9 cellular contexts compared by ENCODE assay signal in the genomic region with DNA sequence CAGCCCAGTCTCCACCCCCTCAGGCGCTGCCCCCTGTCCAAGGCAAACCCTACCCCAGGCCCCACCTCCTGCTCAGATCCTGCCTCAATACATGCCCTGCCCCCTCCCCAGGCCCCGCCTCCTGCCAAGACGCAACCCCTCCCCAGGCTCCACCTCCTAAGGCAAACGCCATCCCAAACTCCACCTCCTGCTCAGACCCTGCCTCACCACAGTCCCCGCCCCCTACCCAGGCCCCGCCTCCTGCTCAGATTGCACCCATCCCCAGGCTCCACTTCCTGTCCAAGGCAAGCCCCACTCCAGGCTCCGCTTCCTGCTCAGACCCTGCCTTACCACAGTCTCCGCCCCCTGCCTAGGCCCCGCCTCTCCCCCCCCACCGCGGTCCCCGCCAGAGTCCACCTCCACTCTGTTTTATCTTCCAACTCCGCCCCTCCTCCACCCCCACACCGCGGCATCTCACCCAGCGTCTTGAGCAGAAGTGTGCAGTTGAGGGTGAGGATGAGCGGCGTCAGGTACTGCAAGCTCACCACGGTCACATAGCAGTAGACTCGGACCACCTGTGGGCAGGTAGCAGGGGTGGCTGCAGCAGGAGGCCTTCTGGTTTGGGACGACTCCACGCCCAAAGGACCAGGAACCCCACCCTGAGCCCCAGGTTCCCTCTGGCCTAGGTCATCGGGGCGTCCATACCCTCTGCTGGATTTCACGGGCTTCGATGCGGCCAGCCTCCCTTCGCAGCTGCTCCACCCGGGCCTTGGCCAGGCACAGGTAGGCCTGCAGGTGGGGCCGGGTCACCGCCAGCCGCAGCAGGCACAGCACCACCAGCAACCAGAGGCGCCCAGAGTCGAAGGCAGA. TPM values are rescaled to one million over a fixed set of nuclear protein-coding genes. Genes with fewer than 3 reads are reported as not detected.
DNase-seq lines count a peak whose midpoint lies in the region; ATAC-seq lines count a peak whose summit lies in the region.
"Had no signal": no experiment of that assay in that cellular context is flagged by ENCODE, and none has a peak within 500 bp of the region (broad histone marks: within the 10 kb centered on the region; RNA-seq: fewer than 3 reads in every experiment).

No MANE protein-coding gene starts in this region.

- H3K36me3 Mint-ChIP-seq in T-helper 17 cell (ENCODE audit: low read depth), result peaks cover 7% of the 10 kb centered on the region
- H3K36me3 Mint-ChIP-seq in stimulated activated memory B cell treated with anti-CD40 and anti-IgM and Interleukin-4, amounts not matched to agents 10 μg/mL and 1 μg/mL and 100 μg/mL, for 72 hours, result peaks cover 36% of the 10 kb centered on the region
- H3K36me3 Mint-ChIP-seq in activated T-helper 1 cell treated with anti-CD3 and anti-CD28 coated beads, Interleukin-12 subunit alpha, Interleukin-12 subunit beta, Interleukin-2, Interleukin-4 antibody, amounts not matched to agents 30 ng/mL and 10 ng/mL and 1 ng/mL, durations not matched to agents 14 hours and 24 hours and 36 hours (ENCODE audit: low read depth), result peaks cover 11% of the 10 kb centered on the region

- peak; percentile 67 for DNase-seq in activated CD4-positive, alpha-beta T cell treated with anti-CD3 and anti-CD28 coated beads for 48 hours
- no peak for DNase-seq in activated CD4-positive, alpha-beta T cell treated with anti-CD3 and anti-CD28 coated beads, Interleukin-2, amount 50 U/mL, for 1 hour
- no peak for DNase-seq in T-helper 17 cell
- peak; percentile 64 for DNase-seq in left cardiac atrium
- no peak for DNase-seq in activated T-helper 1 cell treated with anti-CD3 and anti-CD28 coated beads, Interleukin-12 subunit alpha, Interleukin-12 subunit beta, Interleukin-2, Interleukin-4 antibody, amounts not matched to agents 30 ng/mL and 10 ng/mL and 1 ng/mL, durations not matched to agents 14 hours and 24 hours and 36 hours (ENCODE audit: low spot score)
- DNase-seq in NCI-H526 treated with DMSO at 0.1 percent for 48 hours (lab: John Stamatoyannopoulos, UW), result no peak

- peak overlapping the region; percentile 28 for H3K4me3 Mint-ChIP-seq in T-helper 17 cell
- H3K4me3 Mint-ChIP-seq in stimulated activated memory B cell treated with anti-CD40 and anti-IgM and Interleukin-4, amounts not matched to agents 10 μg/mL and 1 μg/mL and 100 μg/mL, for 72 hours, result no peak overlapping the region
- H3K4me3 Mint-ChIP-seq in activated T-helper 1 cell treated with anti-CD3 and anti-CD28 coated beads, Interleukin-12 subunit alpha, Interleukin-12 subunit beta, Interleukin-2, Interleukin-4 antibody, amounts not matched to agents 30 ng/mL and 10 ng/mL and 1 ng/mL, durations not matched to agents 14 hours and 24 hours and 36 hours, result no peak overlapping the region
- H3K4me3 Mint-ChIP-seq: CD4-positive, CD25-positive, alpha-beta regulatory T cell had no signal

- ATAC-seq in T-helper 17 cell, result no peak
- ATAC-seq in left cardiac atrium, result peak; percentile 71 to 88
- ATAC-seq in stimulated activated memory B cell treated with anti-CD40 and anti-IgM and Interleukin-4, amounts not matched to agents 10 μg/mL and 1 μg/mL and 100 μg/mL, for 72 hours, result peak; percentile 43
- ATAC-seq in HG03520 (IDR thresholded peaks at IDR 0.05; ENCODE audit: unreplicated experiment), result no peak

- no peaks in the 10 kb centered on the region for H3K27me3 Mint-ChIP-seq in T-helper 17 cell
- H3K27me3 Mint-ChIP-seq in stimulated activated memory B cell treated with anti-CD40 and anti-IgM and Interleukin-4, amounts not matched to agents 10 μg/mL and 1 μg/mL and 100 μg/mL, for 72 hours, result no peaks in the 10 kb centered on the region
- H3K27me3 Mint-ChIP-seq in activated T-helper 1 cell treated with anti-CD3 and anti-CD28 coated beads, Interleukin-12 subunit alpha, Interleukin-12 subunit beta, Interleukin-2, Interleukin-4 antibody, amounts not matched to agents 30 ng/mL and 10 ng/mL and 1 ng/mL, durations not matched to agents 14 hours and 24 hours and 36 hours (ENCODE audit: insufficient read depth), result no peaks in the 10 kb centered on the region
- H3K27me3 Mint-ChIP-seq: CD4-positive, CD25-positive, alpha-beta regulatory T cell had no signal

- H3K9me3 ChIP-seq in T-helper 17 cell (ENCODE audit: control insufficient read depth, low read length, poor library complexity, severe bottlenecking), result no peaks in the 10 kb centered on the region

- H3K9me3 Mint-ChIP-seq in stimulated activated memory B cell treated with anti-CD40 and anti-IgM and Interleukin-4, amounts not matched to agents 10 μg/mL and 1 μg/mL and 100 μg/mL, for 72 hours, result peaks cover 6% of the 10 kb centered on the region
- H3K9me3 Mint-ChIP-seq in activated T-helper 1 cell treated with anti-CD3 and anti-CD28 coated beads, Interleukin-12 subunit alpha, Interleukin-12 subunit beta, Interleukin-2, Interleukin-4 antibody, amounts not matched to agents 30 ng/mL and 10 ng/mL and 1 ng/mL, durations not matched to agents 14 hours and 24 hours and 36 hours, result peaks cover 12% of the 10 kb centered on the region

- intact Hi-C loops in left cardiac atrium (cut with DNase I), result no loop called here
- intact Hi-C loops in activated T-helper 1 cell treated with anti-CD3 and anti-CD28 coated beads, Interleukin-12 subunit alpha, Interleukin-12 subunit beta, Interleukin-2, Interleukin-4 antibody, amounts not matched to agents 30 ng/mL and 10 ng/mL and 1 ng/mL, durations not matched to agents 14 hours and 24 hours and 36 hours (cut with micrococcal nuclease), result no loop called here

- H3K4me1 Mint-ChIP-seq in T-helper 17 cell, result no peaks in the 10 kb centered on the region
- peaks cover 6% of the 10 kb centered on the region for H3K4me1 Mint-ChIP-seq in stimulated activated memory B cell treated with anti-CD40 and anti-IgM and Interleukin-4, amounts not matched to agents 10 μg/mL and 1 μg/mL and 100 μg/mL, for 72 hours
- H3K4me1 Mint-ChIP-seq in activated T-helper 1 cell treated with anti-CD3 and anti-CD28 coated beads, Interleukin-12 subunit alpha, Interleukin-12 subunit beta, Interleukin-2, Interleukin-4 antibody, amounts not matched to agents 30 ng/mL and 10 ng/mL and 1 ng/mL, durations not matched to agents 14 hours and 24 hours and 36 hours (ENCODE audit: low read depth), result no peaks in the 10 kb centered on the region

- no peak overlapping the region for H3K27ac Mint-ChIP-seq in T-helper 17 cell
- no peak overlapping the region for H3K27ac Mint-ChIP-seq in stimulated activated memory B cell treated with anti-CD40 and anti-IgM and Interleukin-4, amounts not matched to agents 10 μg/mL and 1 μg/mL and 100 μg/mL, for 72 hours
- no peak overlapping the region for H3K27ac Mint-ChIP-seq in activated T-helper 1 cell treated with anti-CD3 and anti-CD28 coated beads, Interleukin-12 subunit alpha, Interleukin-12 subunit beta, Interleukin-2, Interleukin-4 antibody, amounts not matched to agents 30 ng/mL and 10 ng/mL and 1 ng/mL, durations not matched to agents 14 hours and 24 hours and 36 hours
- H3K27ac Mint-ChIP-seq: CD4-positive, CD25-positive, alpha-beta regulatory T cell had no signal

RNA-seq across cellular contexts. Expression of gene TMEM161A, which starts 17.7 kb away (rescaled TPM):
- 10 to 100 TPM; 13.1 to 13.7 TPM for total RNA-seq in T-helper 17 cell
- total RNA-seq in left cardiac atrium, result 10 to 100 TPM; 19.1 to 21.2 TPM
- 46.0 and 48.9 TPM in 2 replicates for total RNA-seq in activated T-helper 1 cell treated with anti-CD3 and anti-CD28 coated beads, Interleukin-12 subunit alpha, Interleukin-12 subunit beta, Interleukin-2, Interleukin-4 antibody, amounts not matched to agents 30 ng/mL and 10 ng/mL and 1 ng/mL, durations not matched to agents 14 hours and 24 hours and 36 hours

RNA-seq across cellular contexts. Expression of gene MEF2B, which starts 49.5 kb away (rescaled TPM):
- total RNA-seq in T-helper 17 cell (1 to 10 TPM; 1.3 to 3.5 TPM), left cardiac atrium (under 1 TPM; 0.21 to 0.55 TPM)
- total RNA-seq in activated T-helper 1 cell treated with anti-CD3 and anti-CD28 coated beads, Interleukin-12 subunit alpha, Interleukin-12 subunit beta, Interleukin-2, Interleukin-4 antibody, amounts not matched to agents 30 ng/mL and 10 ng/mL and 1 ng/mL, durations not matched to agents 14 hours and 24 hours and 36 hours, result 1.7 and 2.2 TPM in 2 replicates

RNA-seq across cellular contexts. Expression of gene SLC25A42, which starts 56.7 kb away (rescaled TPM):
- total RNA-seq in T-helper 17 cell, result 10 to 100 TPM; 17.1 to 18.9 TPM
- total RNA-seq in left cardiac atrium, result 10 to 100 TPM; 13.9 to 15.2 TPM
- 7.8 and 10.8 TPM in 2 replicates for total RNA-seq in activated T-helper 1 cell treated with anti-CD3 and anti-CD28 coated beads, Interleukin-12 subunit alpha, Interleukin-12 subunit beta, Interleukin-2, Interleukin-4 antibody, amounts not matched to agents 30 ng/mL and 10 ng/mL and 1 ng/mL, durations not matched to agents 14 hours and 24 hours and 36 hours

Comparison
In these comparisons a context has a peak if more than half of its experiments do, and no peak if none do; other contexts are left out.
1. DNase-seq: peak in activated CD4-positive, alpha-beta T cell treated with anti-CD3 and anti-CD28 coated beads for 48 hours (single experiment) and left cardiac atrium (single experiment); none in activated CD4-positive, alpha-beta T cell treated with anti-CD3 and anti-CD28 coated beads, Interleukin-2, amount 50 U/mL, for 1 hour (single experiment), T-helper 17 cell (0 of 3), activated T-helper 1 cell treated with anti-CD3 and anti-CD28 coated beads, Interleukin-12 subunit alpha, Interleukin-12 subunit beta, Interleukin-2, Interleukin-4 antibody, amounts not matched to agents 30 ng/mL and 10 ng/mL and 1 ng/mL, durations not matched to agents 14 hours and 24 hours and 36 hours (single experiment) and NCI-H526 treated with DMSO at 0.1 percent for 48 hours (single experiment).
2. ATAC-seq: peak in left cardiac atrium (2 of 2) and stimulated activated memory B cell treated with anti-CD40 and anti-IgM and Interleukin-4, amounts not matched to agents 10 μg/mL and 1 μg/mL and 100 μg/mL, for 72 hours (single experiment); none in T-helper 17 cell (single experiment) and HG03520 (single experiment).